In genomic region chr15:65516997-65517865, GRCh38 we compare ENCODE assay signal across 7 cellular contexts. TPM values are rescaled to one million over a fixed set of nuclear protein-coding genes. Genes with fewer than 3 reads are reported as not detected.
DNase-seq lines count a peak whose midpoint lies in the region; ATAC-seq and TF ChIP-seq lines count a peak whose summit lies in the region.

TSS of gene DPP8 (minus strand) at chr15:65517689. CDS start at chr15:65512553, 5,136 bp downstream.

- H3K4me2 ChIP-seq in hepatocyte = peak within 1 kb of the TSS; percentile 92

- peaks cover 19% of the 10 kb centered on the region for H4K20me1 ChIP-seq in hepatocyte (ENCODE audit: insufficient read depth, poor library complexity, severe bottlenecking)

- peak; percentile 77 for ATAC-seq in GM18499 (IDR thresholded peaks at IDR 0.05; ENCODE audit: insufficient read depth, unreplicated experiment)
- peak; percentile 79 for ATAC-seq in HG02970 (IDR thresholded peaks at IDR 0.05; ENCODE audit: low FRiP score, unreplicated experiment)

- peak; percentile 97 for TF ChIP-seq CTCF in astrocyte of the cerebellum (IDR thresholded peaks at IDR 0.05; ENCODE audit: low read depth, low read length, missing control alignments)
- peak; percentile 99 for TF ChIP-seq CTCF in hepatocyte (IDR thresholded peaks at IDR 0.05; ENCODE audit: poor library complexity)

- in situ Hi-C loops in astrocyte of the cerebellum (cut with HindIII; ENCODE audit: low sequenced_read_pairs) = no loop called here

- peak within 1 kb of the TSS; percentile 93 for H3K27ac ChIP-seq in hepatocyte

- peaks cover 36% of the 10 kb centered on the region for H3K79me2 ChIP-seq in hepatocyte

- peaks cover 8% of the 10 kb centered on the region for H3K4me1 ChIP-seq in hepatocyte (ENCODE audit: insufficient read depth)

- DNase-seq in NCI-H1930 (lab: John Stamatoyannopoulos, UW) = peak; percentile 75 to 83
- peak; percentile 90 for DNase-seq in T-helper 22 cell (ENCODE audit: low read depth)
- peak; percentile 82 for DNase-seq in astrocyte of the cerebellum (ENCODE audit: low read depth)
- peak; percentile 97 for DNase-seq in hepatocyte (ENCODE audit: low spot score)
- peak; percentile 97 for DNase-seq in retina

- no peaks in the 10 kb centered on the region for H3K36me3 ChIP-seq in hepatocyte (replicated peaks; ENCODE audit: insufficient read depth, low read depth)

- WGBS in hepatocyte (ENCODE audit: low lambda C conversion rate, missing lambda C conversion rate) = under 1% methylated on average over 68 of the region's 75 CpGs

- H3K9me3 ChIP-seq in hepatocyte (ENCODE audit: low read depth) = no peaks in the 10 kb centered on the region

- H3K4me3 ChIP-seq in astrocyte of the cerebellum (ENCODE audit: low read depth, low read length) (peak within 1 kb of the TSS; percentile 99), hepatocyte (peak within 1 kb of the TSS; percentile 95)

- H2AFZ ChIP-seq in hepatocyte = peak within 1 kb of the TSS; percentile 78

- no peaks in the 10 kb centered on the region for H3K9me2 ChIP-seq in hepatocyte (replicated peaks; ENCODE audit: insufficient read depth)

- no peaks in the 10 kb centered on the region for H3K27me3 ChIP-seq in hepatocyte

RNA-seq across cellular contexts. Expression of gene DPP8, which starts in this region (rescaled TPM):
- total RNA-seq in hepatocyte = 17.5 and 25.3 TPM in 2 replicates
- polyA plus RNA-seq in hepatocyte = 14.7 and 23.3 TPM in 2 replicates

Comparison
In these comparisons a context has a peak if more than half of its experiments do, and no peak if none do; other contexts are left out.
1. Peak in every context shown above with its lines: DNase-seq, ATAC-seq, H3K4me3 ChIP-seq and H3K27ac ChIP-seq.